In genomic region chr11:839875-840617, GRCh38 we compare ENCODE assay signal across 1 cellular context.
TF ChIP-seq lines count a peak whose summit lies in the region.

No MANE protein-coding gene starts in this region.

TF ChIP-seq in H1, 55 proteins besides CTCF, POLR2A, EP300 and RAD21:
- TF ChIP-seq CHD2 (IDR thresholded peaks at IDR 0.05; ENCODE audit: low read length): no peak
- TF ChIP-seq SIX5 (IDR thresholded peaks at IDR 0.05; ENCODE audit: low read depth, low read length): peak; percentile 3; the same call in 1 of the 2 replicates
- peak; percentile 43 for TF ChIP-seq POLR2AphosphoS5 (IDR thresholded peaks at IDR 0.05; ENCODE audit: low read depth, low read length)
- no peak for TF ChIP-seq TAF1 (IDR thresholded peaks at IDR 0.05; ENCODE audit: low read depth, low read length)
